Comparison of ENCODE assay signal across 8 cellular contexts in the genomic region with DNA sequence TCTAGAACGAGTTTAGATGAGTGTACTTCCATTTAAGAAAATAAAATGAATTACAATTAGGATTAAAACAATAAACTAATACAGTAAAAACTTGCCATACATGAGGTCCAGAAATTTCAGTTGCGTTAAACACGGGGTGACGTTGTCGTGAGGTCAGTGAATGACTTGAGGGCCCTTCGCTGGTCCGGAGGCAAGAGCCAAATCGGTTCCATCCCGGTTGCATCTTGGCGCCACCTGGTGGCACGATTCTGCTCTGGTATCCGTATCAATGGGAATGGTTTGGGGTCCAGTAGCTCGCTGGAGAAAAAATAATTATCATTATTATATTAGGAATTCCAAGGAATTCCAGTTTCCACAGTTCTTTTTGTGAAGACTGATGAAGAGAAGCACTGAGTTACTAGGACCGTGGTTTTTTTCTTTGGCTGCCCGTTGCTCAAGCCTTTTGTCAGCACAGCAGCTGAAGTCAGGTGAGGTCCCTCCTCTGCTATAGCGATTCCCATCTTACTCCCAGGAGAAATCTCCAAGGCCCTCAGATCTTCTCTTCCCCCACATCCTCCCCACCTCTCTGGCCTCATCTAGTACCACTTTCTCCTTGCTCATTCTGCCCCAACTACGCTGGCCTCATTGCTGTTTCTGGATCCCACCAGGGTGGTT.
DNase-seq lines count a peak whose midpoint lies in the region; ATAC-seq and TF ChIP-seq lines count a peak whose summit lies in the region.

No MANE protein-coding gene starts in this region.

- intact Hi-C loops in psoas muscle (cut with DNase I): no loop called here

- no peaks in the 10 kb centered on the region for H3K9me2 ChIP-seq in Karpas-422 (replicated peaks; ENCODE audit: insufficient read depth, low read length)

- H3K4me2 ChIP-seq in Karpas-422 (ENCODE audit: low read depth, low read length, poor library complexity, severe bottlenecking): no peak overlapping the region

- peak; percentile 65 for ATAC-seq in GM18498 (IDR thresholded peaks at IDR 0.05; ENCODE audit: unreplicated experiment)
- ATAC-seq in psoas muscle: no peak
- no peak for ATAC-seq in HG03095 (IDR thresholded peaks at IDR 0.05; ENCODE audit: unreplicated experiment)

- H2AFZ ChIP-seq in Karpas-422 (ENCODE audit: low read length): no peak overlapping the region

- DNase-seq in 8988T (peak; percentile 37), Karpas-422 (peak; percentile 86), SJCRH30 (peak; percentile 65 to 82), glomerular endothelial cell (ENCODE audit: extremely low read depth, low read depth, low spot score) (peak; percentile 16), psoas muscle (peak; percentile 50 to 75)
- peak; percentile 15 to 63 (median 52) for DNase-seq in activated naive CD4-positive, alpha-beta T cell (lab: John Stamatoyannopoulos, UW)

- H4K20me1 ChIP-seq in Karpas-422 (ENCODE audit: insufficient read depth, low read depth, low read length): no peaks in the 10 kb centered on the region

- WGBS in psoas muscle, 3 donors: 23 to 27% (median 26%) methylated on average over 17 of the region's 17 CpGs

- H3K4me3 ChIP-seq in Karpas-422 (ENCODE audit: low read length) (no peak overlapping the region), SJCRH30 (no peak overlapping the region), psoas muscle (no peak overlapping the region)

- H3K27me3 ChIP-seq in Karpas-422 (ENCODE audit: low read length) (peaks cover 4% of the 10 kb centered on the region; the same call in 1 of the 2 replicates), SJCRH30 (no peaks in the 10 kb centered on the region), psoas muscle (ENCODE audit: insufficient read depth in 3 of 3, low read length in 2 of 3) (no peaks in the 10 kb centered on the region)

- H3K4me1 ChIP-seq in Karpas-422 (ENCODE audit: low read length) (no peaks in the 10 kb centered on the region), SJCRH30 (no peaks in the 10 kb centered on the region), psoas muscle (no peaks in the 10 kb centered on the region)

- no peaks in the 10 kb centered on the region for H3K79me2 ChIP-seq in Karpas-422 (ENCODE audit: low read length)

- no peak overlapping the region for H3K27ac ChIP-seq in Karpas-422 (ENCODE audit: low read length)
- H3K27ac ChIP-seq in SJCRH30: no peak overlapping the region
- H3K27ac ChIP-seq in psoas muscle: no peak overlapping the region

- H3K9me3 ChIP-seq in Karpas-422 (ENCODE audit: low read length): no peaks in the 10 kb centered on the region
- H3K9me3 ChIP-seq in SJCRH30 (replicated peaks): no peaks in the 10 kb centered on the region
- H3K9me3 ChIP-seq in psoas muscle: no peaks in the 10 kb centered on the region

- TF ChIP-seq CTCF in psoas muscle (IDR thresholded peaks at IDR 0.05): peak; percentile 54

- no peak overlapping the region for H3K9ac ChIP-seq in Karpas-422 (ENCODE audit: low read length)

- H3K36me3 ChIP-seq in Karpas-422 (ENCODE audit: insufficient read depth, low read length) (no peaks in the 10 kb centered on the region), SJCRH30 (no peaks in the 10 kb centered on the region), psoas muscle (ENCODE audit: insufficient read depth in 1 of 2, low read depth in 1 of 2) (no peaks in the 10 kb centered on the region)

Comparison
In these comparisons a context has a peak if more than half of its experiments do, and no peak if none do; other contexts are left out.
1. DNase-seq: peak in every context shown above with its lines; median percentile 86 in Karpas-422; 74 in SJCRH30; 62 in psoas muscle; 52 in activated naive CD4-positive, alpha-beta T cell; 37 in 8988T; 16 in glomerular endothelial cell.